Comparison of ENCODE assay signal across 8 cellular contexts in the genomic region with DNA sequence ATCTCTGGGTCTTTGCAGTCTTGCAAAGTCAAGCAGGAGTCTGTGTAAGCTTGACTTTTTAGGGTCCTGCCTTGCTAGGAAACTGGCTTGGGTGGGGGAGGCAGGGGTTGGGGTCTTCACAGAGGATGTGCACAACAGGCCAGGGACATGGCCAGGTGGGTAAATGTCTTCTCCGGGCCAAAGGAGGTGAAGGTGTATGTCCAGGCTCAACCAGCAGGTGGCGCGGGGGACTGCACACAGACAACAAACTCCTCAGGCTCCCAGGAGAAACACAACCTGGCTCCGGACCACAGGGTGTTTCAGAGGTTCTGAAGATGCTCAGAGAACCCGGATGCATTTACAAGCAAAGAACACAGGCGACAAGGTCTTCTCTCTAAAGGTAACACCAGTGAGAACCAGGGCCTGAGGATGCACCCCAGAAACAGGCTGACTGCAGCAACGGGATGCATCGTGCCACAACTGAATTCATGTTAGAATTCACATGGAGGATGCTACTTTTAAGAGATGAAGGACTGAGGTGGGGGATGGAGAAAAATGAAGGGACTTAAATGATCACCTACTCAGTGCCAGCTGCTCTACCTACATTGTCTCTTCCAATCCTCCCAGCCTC. TPM values are rescaled to one million over a fixed set of nuclear protein-coding genes. Genes with fewer than 3 reads are reported as not detected.
DNase-seq lines count a peak whose midpoint lies in the region; ATAC-seq and TF ChIP-seq lines count a peak whose summit lies in the region.

No MANE protein-coding gene starts in this region.

- no peaks in the 10 kb centered on the region for H3K27me3 ChIP-seq in dorsolateral prefrontal cortex
- no peaks in the 10 kb centered on the region for H3K27me3 ChIP-seq in transverse colon

- no peak overlapping the region for H3K27ac Mint-ChIP-seq in activated CD4-positive, alpha-beta T cell treated with anti-CD3 and anti-CD28 coated beads for 36 hours

- POLR2A ChIA-PET in GM10248 (lab: Yijun Ruan, JAX) = no interaction called here
- POLR2A ChIA-PET in activated CD4-positive, alpha-beta T cell treated with anti-CD3 and anti-CD28 coated beads for 36 hours (lab: Charles Lee) = no interaction called here

- in situ Hi-C loops in transverse colon (cut with MboI; ENCODE audit: low pct_ligation_motif_present in 1 of 4, low pct_unique_long_range_greater_than_20kb in 1 of 4, low sequenced_read_pairs in 3 of 4) = loop anchor here (5.0 to 25.0 kb wide), 4 partner anchors 85 to 223 kb away; a partner anchor contains a TSS

- H3K27me3 Mint-ChIP-seq in activated CD4-positive, alpha-beta T cell treated with anti-CD3 and anti-CD28 coated beads for 36 hours = no peaks in the 10 kb centered on the region

- H3K4me3 Mint-ChIP-seq in activated CD4-positive, alpha-beta T cell treated with anti-CD3 and anti-CD28 coated beads for 36 hours = no peak overlapping the region

- H3K4me1 ChIP-seq in transverse colon = peaks cover 33 to 76% (median 52%) of the 10 kb centered on the region in 4 donors

- TF ChIP-seq POLR2A in transverse colon (IDR thresholded peaks at IDR 0.05) = no peak

- H3K36me3 Mint-ChIP-seq in activated CD4-positive, alpha-beta T cell treated with anti-CD3 and anti-CD28 coated beads for 36 hours (ENCODE audit: low read depth) = no peaks in the 10 kb centered on the region

- H3K9me3 Mint-ChIP-seq in activated CD4-positive, alpha-beta T cell treated with anti-CD3 and anti-CD28 coated beads for 36 hours (ENCODE audit: low read depth) = no peaks in the 10 kb centered on the region

- no peaks in the 10 kb centered on the region for H3K36me3 ChIP-seq in transverse colon

- no peak for ATAC-seq in activated CD4-positive, alpha-beta T cell treated with anti-CD3 and anti-CD28 coated beads for 36 hours
- no peak for ATAC-seq in GM18517 (IDR thresholded peaks at IDR 0.05; ENCODE audit: unreplicated experiment)

- peak overlapping the region in 10 of 59 donors; percentile 20 to 93 (median 86) for H3K27ac ChIP-seq in dorsolateral prefrontal cortex
- H3K27ac ChIP-seq in transverse colon = no peak overlapping the region

- H3K4me1 Mint-ChIP-seq in activated CD4-positive, alpha-beta T cell treated with anti-CD3 and anti-CD28 coated beads for 36 hours = peaks cover 48% of the 10 kb centered on the region

- H3K4me3 ChIP-seq in dorsolateral prefrontal cortex (no peak overlapping the region), transverse colon (no peak overlapping the region)

- DNase-seq in GM10248 (ENCODE audit: extremely low spot score) (peak; percentile 76), MV-4-11 (lab: John Stamatoyannopoulos, UW) (peak; percentile 7), dorsolateral prefrontal cortex (peak in 7 of 10 donors; percentile 44 to 69 (median 59)), myocyte (ENCODE audit: low read depth) (peak; percentile 23), transverse colon (peak; percentile 77), hippocampal formation (lab: John Stamatoyannopoulos, UW) (no peak)
- DNase-seq in activated CD4-positive, alpha-beta T cell treated with anti-CD3 and anti-CD28 coated beads for 36 hours = peak; percentile 82

- 58 to 70% methylated on average over 3 to 8 of the region's 8 CpGs for WGBS in transverse colon (ENCODE audit: low coverage in 1 of 2), 2 donors

- H3K9me3 ChIP-seq in transverse colon = no peaks in the 10 kb centered on the region

- CTCF ChIA-PET in GM10248 (lab: Yijun Ruan, JAX) = interaction anchor here (0.8 to 3.0 kb wide), 9 partner anchors 10 to 214 kb away, joined by 3 to 20 read pairs (median 5); no protein-coding TSS in a partner anchor
- CTCF ChIA-PET in activated CD4-positive, alpha-beta T cell treated with anti-CD3 and anti-CD28 coated beads for 36 hours (lab: Charles Lee) = interaction anchor here (0.6 to 2.4 kb wide), 10 partner anchors 10 to 221 kb away, joined by 3 to 15 read pairs (median 4); no protein-coding TSS in a partner anchor

- intact Hi-C loops in activated CD4-positive, alpha-beta T cell treated with anti-CD3 and anti-CD28 coated beads for 36 hours (cut with DNase I, micrococcal nuclease) = loop anchor here (1.0 to 10.0 kb wide), 4 partner anchors 132 to 423 kb away; no protein-coding TSS in a partner anchor
- intact Hi-C loops in dorsolateral prefrontal cortex (cut with DNase I) = loop anchor here (10.0 kb wide), 2 partner anchors 215 to 255 kb away; a partner anchor contains a TSS
- intact Hi-C loops in transverse colon (cut with DNase I; ENCODE audit: low total_unique reads) = no loop called here

- TF ChIP-seq CTCF in GM10248 (IDR thresholded peaks at IDR 0.05; ENCODE audit: control extremely low read depth, extremely low read depth, low read depth, missing control alignments) (peak; percentile 61), dorsolateral prefrontal cortex (IDR thresholded peaks at IDR 0.05 in 54 of 56, conservative IDR thresholded peaks at IDR 0.05 in 2 of 56; ENCODE audit: low read depth in 1 of 56, partially characterized antibody in 56 of 56) (peak in 55 of 56 donors; percentile 23 to 73 (median 60)), transverse colon (IDR thresholded peaks at IDR 0.05) (peak; percentile 59 to 72 (median 68))

- TF ChIP-seq EP300 in transverse colon (IDR thresholded peaks at IDR 0.05; ENCODE audit: low read depth) = no peak

RNA-seq across cellular contexts. Expression of a gene that starts 56.0 kb away (rescaled TPM):
- 1 to 10 TPM; 6.3 to 7.1 TPM for total RNA-seq in activated CD4-positive, alpha-beta T cell treated with anti-CD3 and anti-CD28 coated beads for 36 hours
- total RNA-seq in dorsolateral prefrontal cortex = 100 to 1,000 TPM in 43 of 120 experiments, 10 to 100 TPM in 77; 27.1 to 361 (median 85.0) TPM
- 4.4 and 5.2 TPM in 2 replicates for total RNA-seq in myocyte
- polyA plus RNA-seq in myocyte (2012) = 5.8 TPM
- 100 to 1,000 TPM in 2 of 4 donors, 10 to 100 TPM in 2; 58.1 to 273 (median 94.7) TPM for total RNA-seq in transverse colon

Comparison
In these comparisons a context has a peak if more than half of its experiments do, and no peak if none do; other contexts are left out.
1. DNase-seq: peak in GM10248 (single experiment), MV-4-11 (single experiment), activated CD4-positive, alpha-beta T cell treated with anti-CD3 and anti-CD28 coated beads for 36 hours (single experiment), dorsolateral prefrontal cortex (7 of 10), myocyte (single experiment) and transverse colon (single experiment); none in hippocampal formation (0 of 2).
2. Peak in every context shown above with its lines, with median percentiles within 50 percentile points of each other: CTCF ChIP-seq.